Comparison of ENCODE assay signal across 8 cellular contexts in the genomic region with DNA sequence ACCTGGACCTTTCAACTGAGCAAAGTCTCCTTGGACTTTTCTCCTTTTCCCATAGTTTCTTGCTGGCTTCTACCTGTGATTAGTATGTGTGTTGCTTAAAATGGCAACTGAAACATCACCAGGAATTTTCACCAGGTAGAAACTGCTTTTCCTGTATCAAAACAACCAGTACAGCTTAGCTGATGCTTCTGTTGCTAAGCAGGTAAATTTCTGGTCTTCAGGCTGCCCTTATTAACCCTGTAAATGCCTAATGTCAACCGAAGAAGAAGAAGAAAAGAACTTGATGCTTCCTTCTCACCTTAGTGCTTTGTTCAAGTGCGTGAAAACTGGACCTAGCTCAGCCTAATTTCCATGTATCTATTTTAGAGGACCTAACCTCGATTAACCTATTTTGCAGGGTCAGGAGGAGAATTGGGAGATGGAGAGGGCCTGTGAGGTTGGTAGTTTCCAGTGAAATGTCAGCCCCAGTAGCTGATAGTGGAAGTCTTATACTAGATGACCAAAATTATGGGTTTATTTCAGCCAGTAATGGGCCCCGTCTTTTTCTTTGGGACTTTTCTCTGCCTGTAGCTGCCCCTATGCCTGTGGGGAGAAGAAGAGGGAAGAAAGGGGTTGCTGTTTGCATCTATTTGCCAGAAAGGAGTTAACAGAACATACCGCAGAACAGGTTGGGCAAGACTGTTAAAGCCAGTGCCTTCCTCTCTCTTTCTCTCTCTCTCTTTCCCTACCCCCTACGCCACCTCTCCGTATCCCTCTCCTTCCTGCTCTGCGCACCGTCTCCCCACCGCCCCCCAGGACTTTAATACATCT. TPM values are rescaled to one million over a fixed set of nuclear protein-coding genes. Genes with fewer than 3 reads are reported as not detected.
DNase-seq lines count a peak whose midpoint lies in the region; ATAC-seq and TF ChIP-seq lines count a peak whose summit lies in the region.

No MANE protein-coding gene starts in this region.

- no peak overlapping the region for H3K4me3 ChIP-seq in Panc1 (ENCODE audit: low read depth in 2 of 2, low read length in 2 of 2)

- H3K27me3 ChIP-seq in Panc1 (ENCODE audit: control insufficient read depth, insufficient read depth, low read length) = no peaks in the 10 kb centered on the region
- no peaks in the 10 kb centered on the region for H3K27me3 ChIP-seq in foreskin keratinocyte

- peak overlapping the region; percentile 78 for H3K27ac Mint-ChIP-seq in stimulated activated effector memory CD8-positive, alpha-beta T cell treated with anti-CD3 and anti-CD28 coated beads, Interleukin-12 subunit alpha, Interleukin-12 subunit beta, amount 100 ng/mL, for 72 hours

- in situ Hi-C loops in Panc1 (cut with HindIII; ENCODE audit: low pct_unique_long_range_greater_than_20kb, low sequenced_read_pairs) = no loop called here

- H3K27ac ChIP-seq in Panc1 (ENCODE audit: low read length) (peak overlapping the region; percentile 42; the same call in 1 of the 2 replicates), foreskin keratinocyte (peak overlapping the region; percentile 95)

- H3K4me1 Mint-ChIP-seq in stimulated activated effector memory CD8-positive, alpha-beta T cell treated with anti-CD3 and anti-CD28 coated beads, Interleukin-12 subunit alpha, Interleukin-12 subunit beta, amount 100 ng/mL, for 72 hours = peaks cover 56% of the 10 kb centered on the region

- POLR2A ChIA-PET in Panc1 (lab: Charles Lee) = interaction anchor here (0.5 kb wide), 1 partner anchor 15 kb away, joined by 3 read pairs; no protein-coding TSS in a partner anchor

- BruUV-seq in Panc1 (replicated peaks; lab: Mats Ljungman, UMichigan) = no TSS peak

- TF ChIP-seq CTCF in Panc1 (IDR thresholded peaks at IDR 0.05) (no peak), foreskin keratinocyte (conservative IDR thresholded peaks at IDR 0.05) (no peak)

- CTCF ChIA-PET in Panc1 (lab: Charles Lee) = no interaction called here

- intact Hi-C loops in Panc1 (cut with micrococcal nuclease; ENCODE audit: unreplicated experiment) = no loop called here

- H3K4me3 Mint-ChIP-seq in stimulated activated effector memory CD8-positive, alpha-beta T cell treated with anti-CD3 and anti-CD28 coated beads, Interleukin-12 subunit alpha, Interleukin-12 subunit beta, amount 100 ng/mL, for 72 hours = peak overlapping the region; percentile 43

- no peaks in the 10 kb centered on the region for H3K36me3 Mint-ChIP-seq in stimulated activated effector memory CD8-positive, alpha-beta T cell treated with anti-CD3 and anti-CD28 coated beads, Interleukin-12 subunit alpha, Interleukin-12 subunit beta, amount 100 ng/mL, for 72 hours

- no peaks in the 10 kb centered on the region for H3K36me3 ChIP-seq in Panc1 (ENCODE audit: control insufficient read depth, insufficient read depth, low read length)

- DNase-seq in NCI-H1417 (lab: John Stamatoyannopoulos, UW) (peak; percentile 42 to 54 (median 54)), NCI-H1417 treated with DMSO at 0.1 percent for 48 hours (lab: John Stamatoyannopoulos, UW) (no peak), Panc1 (ENCODE audit: low read depth, low spot score) (no peak), foreskin keratinocyte (peak in 1 of 2 donors; percentile 71)
- DNase-seq in stimulated activated effector memory CD8-positive, alpha-beta T cell treated with anti-CD3 and anti-CD28 coated beads, Interleukin-12 subunit alpha, Interleukin-12 subunit beta, amount 100 ng/mL, for 72 hours (ENCODE audit: low spot score in 2 of 2) = no peak

- peaks cover 55% of the 10 kb centered on the region for H3K4me1 ChIP-seq in Panc1 (ENCODE audit: control insufficient read depth, insufficient read depth, low read length)
- H3K4me1 ChIP-seq in foreskin keratinocyte = peaks cover 60% of the 10 kb centered on the region

- H3K9me3 Mint-ChIP-seq in stimulated activated effector memory CD8-positive, alpha-beta T cell treated with anti-CD3 and anti-CD28 coated beads, Interleukin-12 subunit alpha, Interleukin-12 subunit beta, amount 100 ng/mL, for 72 hours = no peaks in the 10 kb centered on the region

- no peak for ATAC-seq in Panc1
- peak; percentile 52 for ATAC-seq in foreskin keratinocyte
- ATAC-seq in stimulated activated effector memory CD8-positive, alpha-beta T cell treated with anti-CD3 and anti-CD28 coated beads, Interleukin-12 subunit alpha, Interleukin-12 subunit beta, amount 100 ng/mL, for 72 hours = no peak
- no peak for ATAC-seq in HG03378 (IDR thresholded peaks at IDR 0.05; ENCODE audit: unreplicated experiment)
- no peak for ATAC-seq in GM18511 (IDR thresholded peaks at IDR 0.05; ENCODE audit: unreplicated experiment)
- no peak for ATAC-seq in GM19324 (IDR thresholded peaks at IDR 0.05; ENCODE audit: low FRiP score, unreplicated experiment)

- no peaks in the 10 kb centered on the region for H3K9me3 ChIP-seq in Panc1 (ENCODE audit: control insufficient read depth, insufficient read depth, low read depth, low read length)

RNA-seq across cellular contexts. Expression of gene RREB1, which starts 37.7 kb away (rescaled TPM):
- total RNA-seq in Panc1 (2021; ENCODE audit: unreplicated experiment) (30.7 TPM), foreskin keratinocyte (25.4 and 25.8 TPM in 2 replicates)
- 17.9 TPM for polyA plus RNA-seq in Panc1 (2012; ENCODE audit: insufficient read length)
- 2.9 and 3.2 TPM in 2 replicates for polyA plus RNA-seq in foreskin keratinocyte

Comparison
In these comparisons a context has a peak if more than half of its experiments do, and no peak if none do; other contexts are left out.
1. DNase-seq: peak in NCI-H1417 (3 of 3); none in NCI-H1417 treated with DMSO at 0.1 percent for 48 hours (single experiment), Panc1 (single experiment) and stimulated activated effector memory CD8-positive, alpha-beta T cell treated with anti-CD3 and anti-CD28 coated beads, Interleukin-12 subunit alpha, Interleukin-12 subunit beta, amount 100 ng/mL, for 72 hours (0 of 2).